ENCODE assay signal across 1 cellular context in the genomic region with DNA sequence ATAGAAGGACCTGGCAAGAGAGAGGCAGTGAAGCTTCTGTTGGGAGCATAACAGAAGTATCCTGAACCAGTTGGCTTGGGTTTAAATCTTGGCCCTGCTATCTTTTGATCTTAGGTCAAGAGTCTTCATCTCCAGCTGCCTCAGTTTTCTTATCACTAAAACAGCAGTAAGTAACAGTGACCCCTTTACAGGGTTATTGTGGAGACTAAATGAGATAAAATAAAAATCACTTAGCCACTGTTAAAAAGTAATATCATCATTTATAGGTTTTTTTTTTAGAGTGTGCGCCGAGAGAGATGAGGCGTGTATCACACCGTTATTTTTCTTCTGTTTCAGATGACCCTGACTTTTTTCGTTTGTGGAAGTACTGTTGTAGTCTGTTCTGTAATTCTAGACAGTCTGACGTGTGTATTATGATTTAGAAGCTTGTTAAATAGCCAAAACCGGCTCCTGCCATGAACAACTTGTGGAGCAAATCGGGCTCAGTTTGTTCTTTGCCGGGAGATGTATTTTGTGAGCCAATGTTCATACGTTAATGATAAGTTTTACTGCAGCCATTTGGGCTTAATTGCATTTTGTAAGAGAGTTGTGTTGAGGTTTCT.
TF ChIP-seq lines count a peak whose summit lies in the region.

No MANE protein-coding gene starts in this region.

TF ChIP-seq in GM12878, 131 proteins besides CTCF, POLR2A, EP300 and RAD21 (continued from another document):
- TF ChIP-seq, protein P1, sequence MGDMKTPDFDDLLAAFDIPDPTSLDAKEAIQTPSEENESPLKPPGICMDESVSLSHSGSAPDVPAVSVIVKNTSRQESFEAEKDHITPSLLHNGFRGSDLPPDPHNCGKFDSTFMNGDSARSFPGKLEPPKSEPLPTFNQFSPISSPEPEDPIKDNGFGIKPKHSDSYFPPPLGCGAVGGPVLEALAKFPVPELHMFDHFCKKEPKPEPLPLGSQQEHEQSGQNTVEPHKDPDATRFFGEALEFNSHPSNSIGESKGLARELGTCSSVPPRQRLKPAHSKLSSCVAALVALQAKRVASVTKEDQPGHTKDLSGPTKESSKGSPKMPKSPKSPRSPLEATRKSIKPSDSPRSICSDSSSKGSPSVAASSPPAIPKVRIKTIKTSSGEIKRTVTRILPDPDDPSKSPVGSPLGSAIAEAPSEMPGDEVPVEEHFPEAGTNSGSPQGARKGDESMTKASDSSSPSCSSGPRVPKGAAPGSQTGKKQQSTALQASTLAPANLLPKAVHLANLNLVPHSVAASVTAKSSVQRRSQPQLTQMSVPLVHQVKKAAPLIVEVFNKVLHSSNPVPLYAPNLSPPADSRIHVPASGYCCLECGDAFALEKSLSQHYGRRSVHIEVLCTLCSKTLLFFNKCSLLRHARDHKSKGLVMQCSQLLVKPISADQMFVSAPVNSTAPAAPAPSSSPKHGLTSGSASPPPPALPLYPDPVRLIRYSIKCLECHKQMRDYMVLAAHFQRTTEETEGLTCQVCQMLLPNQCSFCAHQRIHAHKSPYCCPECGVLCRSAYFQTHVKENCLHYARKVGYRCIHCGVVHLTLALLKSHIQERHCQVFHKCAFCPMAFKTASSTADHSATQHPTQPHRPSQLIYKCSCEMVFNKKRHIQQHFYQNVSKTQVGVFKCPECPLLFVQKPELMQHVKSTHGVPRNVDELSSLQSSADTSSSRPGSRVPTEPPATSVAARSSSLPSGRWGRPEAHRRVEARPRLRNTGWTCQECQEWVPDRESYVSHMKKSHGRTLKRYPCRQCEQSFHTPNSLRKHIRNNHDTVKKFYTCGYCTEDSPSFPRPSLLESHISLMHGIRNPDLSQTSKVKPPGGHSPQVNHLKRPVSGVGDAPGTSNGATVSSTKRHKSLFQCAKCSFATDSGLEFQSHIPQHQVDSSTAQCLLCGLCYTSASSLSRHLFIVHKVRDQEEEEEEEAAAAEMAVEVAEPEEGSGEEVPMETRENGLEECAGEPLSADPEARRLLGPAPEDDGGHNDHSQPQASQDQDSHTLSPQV (IDR thresholded peaks at IDR 0.05), result no peak
- TF ChIP-seq RB1 (IDR thresholded peaks at IDR 0.05; ENCODE audit: borderline replicate concordance) (no peak), BCL11A (IDR thresholded peaks at IDR 0.05; ENCODE audit: low read depth, low read length) (no peak), SMC3 (IDR thresholded peaks at IDR 0.05; ENCODE audit: borderline replicate concordance, low read length) (no peak), RUNX3 (IDR thresholded peaks at IDR 0.05; ENCODE audit: low read length) (no peak), SREBF2 (IDR thresholded peaks at IDR 0.05; ENCODE audit: low read length) (no peak)
- TF ChIP-seq, protein P2, sequence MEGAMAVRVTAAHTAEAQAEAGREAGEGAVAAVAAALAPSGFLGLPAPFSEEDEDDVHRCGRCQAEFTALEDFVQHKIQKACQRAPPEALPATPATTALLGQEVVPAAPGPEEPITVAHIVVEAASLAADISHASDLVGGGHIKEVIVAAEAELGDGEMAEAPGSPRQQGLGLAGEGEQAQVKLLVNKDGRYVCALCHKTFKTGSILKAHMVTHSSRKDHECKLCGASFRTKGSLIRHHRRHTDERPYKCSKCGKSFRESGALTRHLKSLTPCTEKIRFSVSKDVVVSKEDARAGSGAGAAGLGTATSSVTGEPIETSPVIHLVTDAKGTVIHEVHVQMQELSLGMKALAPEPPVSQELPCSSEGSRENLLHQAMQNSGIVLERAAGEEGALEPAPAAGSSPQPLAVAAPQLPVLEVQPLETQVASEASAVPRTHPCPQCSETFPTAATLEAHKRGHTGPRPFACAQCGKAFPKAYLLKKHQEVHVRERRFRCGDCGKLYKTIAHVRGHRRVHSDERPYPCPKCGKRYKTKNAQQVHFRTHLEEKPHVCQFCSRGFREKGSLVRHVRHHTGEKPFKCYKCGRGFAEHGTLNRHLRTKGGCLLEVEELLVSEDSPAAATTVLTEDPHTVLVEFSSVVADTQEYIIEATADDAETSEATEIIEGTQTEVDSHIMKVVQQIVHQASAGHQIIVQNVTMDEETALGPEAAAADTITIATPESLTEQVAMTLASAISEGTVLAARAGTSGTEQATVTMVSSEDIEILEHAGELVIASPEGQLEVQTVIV (IDR thresholded peaks at IDR 0.05; ENCODE audit: borderline replicate concordance, partially characterized antibody), result no peak
